Comparison of ENCODE assay signal across 17 cellular contexts in genomic region chr22:25061134-25061533, GRCh38.
DNase-seq lines count a peak whose midpoint lies in the region; ATAC-seq and TF ChIP-seq lines count a peak whose summit lies in the region.
"Had no signal": no experiment of that assay in that cellular context is flagged by ENCODE, and none has a peak within 500 bp of the region (broad histone marks: within the 10 kb centered on the region; RNA-seq: fewer than 3 reads in every experiment).

No MANE protein-coding gene starts in this region.

- ATAC-seq in activated CD8-positive, alpha-beta T cell treated with anti-CD3 and anti-CD28 coated beads for 36 hours, result no peak
- no peak for ATAC-seq in activated CD8-positive, alpha-beta T cell treated with anti-CD3 and anti-CD28 coated beads, Interleukin-2, amount 10 ng/mL, durations not matched to agents 7 days and 5 days
- ATAC-seq in T-cell (replicated peaks in 1 of 4) (no peak), GM18868 (IDR thresholded peaks at IDR 0.05; ENCODE audit: unreplicated experiment) (no peak)
- no peak for ATAC-seq in central memory CD8-positive, alpha-beta T cell (replicated peaks; ENCODE audit: extremely low read depth, poor library complexity, severe bottlenecking)

- DNase-seq in activated CD8-positive, alpha-beta T cell treated with anti-CD3 and anti-CD28 coated beads for 36 hours, result no peak
- no peak for DNase-seq in activated CD8-positive, alpha-beta T cell treated with anti-CD3 and anti-CD28 coated beads, Interleukin-2, amount 10 ng/mL, durations not matched to agents 7 days and 5 days
- no peak for DNase-seq in T-cell
- DNase-seq in central memory CD8-positive, alpha-beta T cell (ENCODE audit: low spot score in 2 of 2), result no peak
- DNase-seq in NCI-H524 treated with DMSO at 0.1 percent for 48 hours (lab: John Stamatoyannopoulos, UW), result no peak
- DNase-seq in HPDE6-E6E7 (ENCODE audit: extremely low spot score), result no peak
- DNase-seq: amygdala; gastrocnemius medialis; left ventricle myocardium superior; NCI-H1092 treated with DMSO at 0.1 percent for 48 hours; NK-92 treated with Interleukin-12 subunit alpha and Interleukin-12 subunit beta, amount 100 ng/mL, for 24 hours; SW 1271 had no signal

- peaks cover 3 to 14% (median 10%) of the 10 kb centered on the region in 3 donors for H3K4me1 ChIP-seq in skeletal muscle tissue (ENCODE audit: control insufficient read depth in 3 of 3, insufficient read depth in 3 of 3, low read length in 3 of 3)
- H3K4me1 ChIP-seq: gastrocnemius medialis, parathyroid adenoma had no signal

- intact Hi-C loops in activated CD8-positive, alpha-beta T cell treated with anti-CD3 and anti-CD28 coated beads for 36 hours (cut with micrococcal nuclease), result no loop called here

- CTCF ChIA-PET in activated CD8-positive, alpha-beta T cell treated with anti-CD3 and anti-CD28 coated beads for 36 hours (lab: Charles Lee), result interaction anchor here (0.6 to 5.3 kb wide), 11 partner anchors 9 to 122 kb away, joined by 3 to 45 read pairs (median 5); no protein-coding TSS in a partner anchor
- CTCF ChIA-PET in activated CD8-positive, alpha-beta T cell treated with anti-CD3 and anti-CD28 coated beads, Interleukin-2, amount 10 ng/mL, durations not matched to agents 7 days and 5 days (lab: Charles Lee), result interaction anchor here (0.7 to 8.8 kb wide), 8 partner anchors 8 to 1456 kb away, joined by 3 to 112 read pairs (median 12); no protein-coding TSS in a partner anchor
- CTCF ChIA-PET in T-cell (lab: Charles Lee), result no interaction called here

- H3K9ac ChIP-seq in skeletal muscle tissue (ENCODE audit: low read depth in 1 of 3, low read length in 3 of 3), result peak overlapping the region in 1 of 3 donors; percentile 23
- H3K9ac ChIP-seq: parathyroid adenoma had no signal

- POLR2A ChIA-PET in activated CD8-positive, alpha-beta T cell treated with anti-CD3 and anti-CD28 coated beads for 36 hours (lab: Charles Lee), result interaction anchor here (2.0 to 6.4 kb wide), 4 partner anchors 9 to 26 kb away, joined by 6 to 44 read pairs (median 8); no protein-coding TSS in a partner anchor
- POLR2A ChIA-PET in activated CD8-positive, alpha-beta T cell treated with anti-CD3 and anti-CD28 coated beads, Interleukin-2, amount 10 ng/mL, durations not matched to agents 7 days and 5 days (lab: Charles Lee), result interaction anchor here (0.7 to 1.9 kb wide), 4 partner anchors 9 to 20 kb away, joined by 3 to 5 read pairs (median 4); no protein-coding TSS in a partner anchor
- POLR2A ChIA-PET in T-cell (lab: Charles Lee), result no interaction called here

- peak overlapping the region; percentile 57 for H3K4me3 Mint-ChIP-seq in activated CD8-positive, alpha-beta T cell treated with anti-CD3 and anti-CD28 coated beads for 36 hours
- H3K4me3 Mint-ChIP-seq in activated CD8-positive, alpha-beta T cell treated with anti-CD3 and anti-CD28 coated beads, Interleukin-2, amount 10 ng/mL, durations not matched to agents 7 days and 5 days, result no peak overlapping the region
- H3K4me3 Mint-ChIP-seq in T-cell, result peak overlapping the region in 2 of 3 donors; percentile 21 to 71
- H3K4me3 Mint-ChIP-seq in central memory CD8-positive, alpha-beta T cell, result peak overlapping the region; percentile 78
- H3K4me3 Mint-ChIP-seq: type B pancreatic cell had no signal

- H3K9me3 Mint-ChIP-seq in activated CD8-positive, alpha-beta T cell treated with anti-CD3 and anti-CD28 coated beads for 36 hours, result no peaks in the 10 kb centered on the region
- no peaks in the 10 kb centered on the region for H3K9me3 Mint-ChIP-seq in activated CD8-positive, alpha-beta T cell treated with anti-CD3 and anti-CD28 coated beads, Interleukin-2, amount 10 ng/mL, durations not matched to agents 7 days and 5 days (ENCODE audit: insufficient read depth)
- H3K9me3 Mint-ChIP-seq in T-cell, result no peaks in the 10 kb centered on the region
- no peaks in the 10 kb centered on the region for H3K9me3 Mint-ChIP-seq in central memory CD8-positive, alpha-beta T cell
- H3K9me3 Mint-ChIP-seq: type B pancreatic cell had no signal

- H3K4me3 ChIP-seq in skeletal muscle tissue (ENCODE audit: low read length in 3 of 3), result no peak overlapping the region
- H3K4me3 ChIP-seq: gastrocnemius medialis, skin epidermis had no signal

- H3K27ac Mint-ChIP-seq in activated CD8-positive, alpha-beta T cell treated with anti-CD3 and anti-CD28 coated beads for 36 hours, result peak overlapping the region; percentile 90
- no peak overlapping the region for H3K27ac Mint-ChIP-seq in activated CD8-positive, alpha-beta T cell treated with anti-CD3 and anti-CD28 coated beads, Interleukin-2, amount 10 ng/mL, durations not matched to agents 7 days and 5 days
- H3K27ac Mint-ChIP-seq in T-cell, result peak overlapping the region; percentile 94 to 99
- peak overlapping the region; percentile 100 for H3K27ac Mint-ChIP-seq in central memory CD8-positive, alpha-beta T cell (ENCODE audit: low read depth)

- peak overlapping the region; percentile 37 for H3K27ac ChIP-seq in skeletal muscle tissue (ENCODE audit: low read depth, low read length)
- H3K27ac ChIP-seq: gastrocnemius medialis, parathyroid adenoma had no signal

- TF ChIP-seq CTCF in activated CD8-positive, alpha-beta T cell treated with anti-CD3 and anti-CD28 coated beads for 36 hours (IDR thresholded peaks at IDR 0.05), result no peak

- no peaks in the 10 kb centered on the region for H3K27me3 Mint-ChIP-seq in activated CD8-positive, alpha-beta T cell treated with anti-CD3 and anti-CD28 coated beads for 36 hours
- H3K27me3 Mint-ChIP-seq in activated CD8-positive, alpha-beta T cell treated with anti-CD3 and anti-CD28 coated beads, Interleukin-2, amount 10 ng/mL, durations not matched to agents 7 days and 5 days (ENCODE audit: low read depth), result no peaks in the 10 kb centered on the region
- H3K27me3 Mint-ChIP-seq in T-cell, result no peaks in the 10 kb centered on the region
- no peaks in the 10 kb centered on the region for H3K27me3 Mint-ChIP-seq in central memory CD8-positive, alpha-beta T cell
- H3K27me3 Mint-ChIP-seq: type B pancreatic cell had no signal

- H3K4me1 Mint-ChIP-seq in activated CD8-positive, alpha-beta T cell treated with anti-CD3 and anti-CD28 coated beads for 36 hours (ENCODE audit: low read depth), result peaks cover 75% of the 10 kb centered on the region
- peaks cover 61% of the 10 kb centered on the region for H3K4me1 Mint-ChIP-seq in activated CD8-positive, alpha-beta T cell treated with anti-CD3 and anti-CD28 coated beads, Interleukin-2, amount 10 ng/mL, durations not matched to agents 7 days and 5 days (ENCODE audit: low read depth)
- H3K4me1 Mint-ChIP-seq in T-cell, result peaks cover 56 to 64% (median 59%) of the 10 kb centered on the region in 3 donors
- H3K4me1 Mint-ChIP-seq in central memory CD8-positive, alpha-beta T cell, result peaks cover 50% of the 10 kb centered on the region

- H3K9me3 ChIP-seq in skeletal muscle tissue (ENCODE audit: control insufficient read depth in 3 of 3, low read length in 3 of 3), result no peaks in the 10 kb centered on the region
- H3K9me3 ChIP-seq: gastrocnemius medialis had no signal

- H3K36me3 Mint-ChIP-seq in activated CD8-positive, alpha-beta T cell treated with anti-CD3 and anti-CD28 coated beads for 36 hours (ENCODE audit: low read depth), result no peaks in the 10 kb centered on the region
- H3K36me3 Mint-ChIP-seq in activated CD8-positive, alpha-beta T cell treated with anti-CD3 and anti-CD28 coated beads, Interleukin-2, amount 10 ng/mL, durations not matched to agents 7 days and 5 days (ENCODE audit: low read depth), result no peaks in the 10 kb centered on the region
- no peaks in the 10 kb centered on the region for H3K36me3 Mint-ChIP-seq in T-cell
- H3K36me3 Mint-ChIP-seq in central memory CD8-positive, alpha-beta T cell (ENCODE audit: insufficient read depth), result no peaks in the 10 kb centered on the region
- H3K36me3 Mint-ChIP-seq: type B pancreatic cell had no signal

- no peaks in the 10 kb centered on the region for H3K27me3 ChIP-seq in skeletal muscle tissue (ENCODE audit: control insufficient read depth in 3 of 3, insufficient read depth in 3 of 3, low read length in 3 of 3)
- H3K27me3 ChIP-seq: gastrocnemius medialis had no signal

- no peaks in the 10 kb centered on the region for H3K36me3 ChIP-seq in skeletal muscle tissue (ENCODE audit: control insufficient read depth in 3 of 3, insufficient read depth in 3 of 3, low read length in 3 of 3)
- H3K36me3 ChIP-seq: gastrocnemius medialis had no signal

Comparison
In these comparisons a context has a peak if more than half of its experiments do, and no peak if none do; other contexts are left out.
1. CTCF ChIA-PET loops: an anchor here in activated CD8-positive, alpha-beta T cell treated with anti-CD3 and anti-CD28 coated beads for 36 hours (0.6 to 5.3 kb wide) and activated CD8-positive, alpha-beta T cell treated with anti-CD3 and anti-CD28 coated beads, Interleukin-2, amount 10 ng/mL, durations not matched to agents 7 days and 5 days (0.7 to 8.8 kb wide); none called in T-cell.
2. POLR2A ChIA-PET loops: an anchor here in activated CD8-positive, alpha-beta T cell treated with anti-CD3 and anti-CD28 coated beads for 36 hours (2.0 to 6.4 kb wide) and activated CD8-positive, alpha-beta T cell treated with anti-CD3 and anti-CD28 coated beads, Interleukin-2, amount 10 ng/mL, durations not matched to agents 7 days and 5 days (0.7 to 1.9 kb wide); none called in T-cell.